In genomic region chr6:39073471-39074355, GRCh38 we compare ENCODE assay signal across 23 cellular contexts. TPM values are rescaled to one million over a fixed set of nuclear protein-coding genes. Genes with fewer than 3 reads are reported as not detected.
"Had no signal": no experiment of that assay in that cellular context is flagged by ENCODE, and none has a peak within 500 bp of the region (broad histone marks: within the 10 kb centered on the region; RNA-seq: fewer than 3 reads in every experiment).

No MANE protein-coding gene starts in this region.

- H3K9me3 Mint-ChIP-seq: activated naive CD4-positive, alpha-beta T cell treated with anti-CD3 and anti-CD28 coated beads, Interleukin-2, amount 10 ng/mL, durations not matched to agents 7 days and 5 days; natural killer cell had no signal

- DNase-seq: activated CD8-positive, alpha-beta memory T cell treated with anti-CD3 and anti-CD28 coated beads for 24 hours; activated effector memory CD4-positive, alpha-beta T cell treated with anti-CD3 and anti-CD28 coated beads, Interleukin-2, amount 50 U/mL, for 16 hours; activated naive CD4-positive, alpha-beta T cell treated with anti-CD3 and anti-CD28 coated beads, Interleukin-2, amount 10 ng/mL, durations not matched to agents 7 days and 5 days; amygdala; effector memory CD4-positive, alpha-beta T cell; hippocampal formation; left ventricle myocardium inferior; retina; stimulated activated CD4-positive, alpha-beta T cell treated with anti-CD3 and anti-CD28 coated beads, Interleukin-12 subunit alpha, Interleukin-12 subunit beta, amount 100 ng/mL, for 4 hours; stimulated activated CD4-positive, alpha-beta T cell treated with anti-CD3 and anti-CD28 coated beads, Interleukin-4, amount 100 ng/mL, for 4 hours; T-helper 1 cell; T-helper 9 cell; testis; trophoblast cell had no signal

- H3K36me3 ChIP-seq: esophagus muscularis mucosa, left ventricle myocardium inferior, vagina had no signal

- H3K4me1 ChIP-seq: esophagus muscularis mucosa, testis, vagina had no signal

- H3K4me1 Mint-ChIP-seq: activated naive CD4-positive, alpha-beta T cell treated with anti-CD3 and anti-CD28 coated beads, Interleukin-2, amount 10 ng/mL, durations not matched to agents 7 days and 5 days; mesothelial cell of epicardium; natural killer cell had no signal

- H3K27me3 ChIP-seq: testis, vagina had no signal

- H3K27me3 Mint-ChIP-seq: activated naive CD4-positive, alpha-beta T cell treated with anti-CD3 and anti-CD28 coated beads, Interleukin-2, amount 10 ng/mL, durations not matched to agents 7 days and 5 days had no signal

- H3K4me3 Mint-ChIP-seq: activated naive CD4-positive, alpha-beta T cell treated with anti-CD3 and anti-CD28 coated beads, Interleukin-2, amount 10 ng/mL, durations not matched to agents 7 days and 5 days; mesothelial cell of epicardium; natural killer cell; WTC11 had no signal

- H3K4me3 ChIP-seq: esophagus muscularis mucosa, left ventricle myocardium inferior, testis, vagina had no signal

- H3K9me3 ChIP-seq: esophagus muscularis mucosa, left ventricle myocardium inferior, testis, vagina had no signal

- H3K36me3 Mint-ChIP-seq: activated naive CD4-positive, alpha-beta T cell treated with anti-CD3 and anti-CD28 coated beads, Interleukin-2, amount 10 ng/mL, durations not matched to agents 7 days and 5 days; mesothelial cell of epicardium; natural killer cell; WTC11 had no signal

- H3K27ac ChIP-seq: esophagus muscularis mucosa, left ventricle myocardium inferior, testis, vagina had no signal

- H3K27ac Mint-ChIP-seq: activated naive CD4-positive, alpha-beta T cell treated with anti-CD3 and anti-CD28 coated beads, Interleukin-2, amount 10 ng/mL, durations not matched to agents 7 days and 5 days; mesothelial cell of epicardium; natural killer cell; progenitor cell of endocrine pancreas; WTC11 had no signal

RNA-seq across cellular contexts. Expression of gene GLP1R, which starts 25.1 kb away (rescaled TPM):
- total RNA-seq: dermis microvascular lymphatic vessel endothelial cell, esophagus muscularis mucosa, lung microvascular endothelial cell, mesothelial cell of epicardium, osteocyte, vagina had no signal
